ENCODE assay signal across 1 cellular context in the genomic region with DNA sequence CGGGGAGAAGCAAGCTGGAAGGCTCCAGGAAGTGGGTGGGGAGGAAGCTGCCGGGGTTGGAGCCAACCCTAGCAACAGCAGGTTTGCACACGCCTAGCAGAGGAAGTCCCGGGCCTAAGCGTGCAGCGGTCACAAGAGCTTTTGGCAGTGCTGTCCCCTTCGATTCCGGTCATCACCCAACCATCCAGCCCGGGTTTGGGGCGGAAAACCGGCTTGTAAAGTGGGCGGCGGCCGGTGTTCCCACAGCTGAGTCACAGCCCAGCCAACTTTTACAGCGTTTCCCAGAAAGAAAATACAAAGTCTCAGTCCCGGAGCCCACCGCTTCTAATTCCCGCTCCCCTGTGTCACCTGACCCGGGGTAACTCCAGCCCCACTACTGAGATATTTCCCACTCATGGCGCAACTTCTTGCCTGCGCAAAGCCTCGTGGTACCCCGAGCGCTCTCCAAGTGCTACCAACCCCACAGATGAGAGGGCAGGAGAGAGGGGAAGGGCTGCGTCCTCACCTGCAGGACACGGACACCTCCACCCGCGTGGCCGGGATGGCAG.
TF ChIP-seq lines count a peak whose summit lies in the region.

No MANE protein-coding gene starts in this region.

TF ChIP-seq in HepG2, 621 proteins besides CTCF, POLR2A, EP300 and RAD21 (continued from another document and continues in another):
- TF ChIP-seq, protein P1, sequence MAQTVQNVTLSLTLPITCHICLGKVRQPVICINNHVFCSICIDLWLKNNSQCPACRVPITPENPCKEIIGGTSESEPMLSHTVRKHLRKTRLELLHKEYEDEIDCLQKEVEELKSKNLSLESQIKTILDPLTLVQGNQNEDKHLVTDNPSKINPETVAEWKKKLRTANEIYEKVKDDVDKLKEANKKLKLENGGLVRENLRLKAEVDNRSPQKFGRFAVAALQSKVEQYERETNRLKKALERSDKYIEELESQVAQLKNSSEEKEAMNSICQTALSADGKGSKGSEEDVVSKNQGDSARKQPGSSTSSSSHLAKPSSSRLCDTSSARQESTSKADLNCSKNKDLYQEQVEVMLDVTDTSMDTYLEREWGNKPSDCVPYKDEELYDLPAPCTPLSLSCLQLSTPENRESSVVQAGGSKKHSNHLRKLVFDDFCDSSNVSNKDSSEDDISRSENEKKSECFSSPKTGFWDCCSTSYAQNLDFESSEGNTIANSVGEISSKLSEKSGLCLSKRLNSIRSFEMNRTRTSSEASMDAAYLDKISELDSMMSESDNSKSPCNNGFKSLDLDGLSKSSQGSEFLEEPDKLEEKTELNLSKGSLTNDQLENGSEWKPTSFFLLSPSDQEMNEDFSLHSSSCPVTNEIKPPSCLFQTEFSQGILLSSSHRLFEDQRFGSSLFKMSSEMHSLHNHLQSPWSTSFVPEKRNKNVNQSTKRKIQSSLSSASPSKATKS (CRISPR knock-in tag; IDR thresholded peaks at IDR 0.05): no peak
- TF ChIP-seq, protein P2, sequence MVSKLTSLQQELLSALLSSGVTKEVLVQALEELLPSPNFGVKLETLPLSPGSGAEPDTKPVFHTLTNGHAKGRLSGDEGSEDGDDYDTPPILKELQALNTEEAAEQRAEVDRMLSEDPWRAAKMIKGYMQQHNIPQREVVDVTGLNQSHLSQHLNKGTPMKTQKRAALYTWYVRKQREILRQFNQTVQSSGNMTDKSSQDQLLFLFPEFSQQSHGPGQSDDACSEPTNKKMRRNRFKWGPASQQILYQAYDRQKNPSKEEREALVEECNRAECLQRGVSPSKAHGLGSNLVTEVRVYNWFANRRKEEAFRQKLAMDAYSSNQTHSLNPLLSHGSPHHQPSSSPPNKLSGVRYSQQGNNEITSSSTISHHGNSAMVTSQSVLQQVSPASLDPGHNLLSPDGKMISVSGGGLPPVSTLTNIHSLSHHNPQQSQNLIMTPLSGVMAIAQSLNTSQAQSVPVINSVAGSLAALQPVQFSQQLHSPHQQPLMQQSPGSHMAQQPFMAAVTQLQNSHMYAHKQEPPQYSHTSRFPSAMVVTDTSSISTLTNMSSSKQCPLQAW (CRISPR knock-in tag; IDR thresholded peaks at IDR 0.05): no peak
- no peak for TF ChIP-seq DR1 (CRISPR knock-in tag; IDR thresholded peaks at IDR 0.05)
- TF ChIP-seq NBN (conservative IDR thresholded peaks at IDR 0.05): no peak
- TF ChIP-seq, protein P3, sequence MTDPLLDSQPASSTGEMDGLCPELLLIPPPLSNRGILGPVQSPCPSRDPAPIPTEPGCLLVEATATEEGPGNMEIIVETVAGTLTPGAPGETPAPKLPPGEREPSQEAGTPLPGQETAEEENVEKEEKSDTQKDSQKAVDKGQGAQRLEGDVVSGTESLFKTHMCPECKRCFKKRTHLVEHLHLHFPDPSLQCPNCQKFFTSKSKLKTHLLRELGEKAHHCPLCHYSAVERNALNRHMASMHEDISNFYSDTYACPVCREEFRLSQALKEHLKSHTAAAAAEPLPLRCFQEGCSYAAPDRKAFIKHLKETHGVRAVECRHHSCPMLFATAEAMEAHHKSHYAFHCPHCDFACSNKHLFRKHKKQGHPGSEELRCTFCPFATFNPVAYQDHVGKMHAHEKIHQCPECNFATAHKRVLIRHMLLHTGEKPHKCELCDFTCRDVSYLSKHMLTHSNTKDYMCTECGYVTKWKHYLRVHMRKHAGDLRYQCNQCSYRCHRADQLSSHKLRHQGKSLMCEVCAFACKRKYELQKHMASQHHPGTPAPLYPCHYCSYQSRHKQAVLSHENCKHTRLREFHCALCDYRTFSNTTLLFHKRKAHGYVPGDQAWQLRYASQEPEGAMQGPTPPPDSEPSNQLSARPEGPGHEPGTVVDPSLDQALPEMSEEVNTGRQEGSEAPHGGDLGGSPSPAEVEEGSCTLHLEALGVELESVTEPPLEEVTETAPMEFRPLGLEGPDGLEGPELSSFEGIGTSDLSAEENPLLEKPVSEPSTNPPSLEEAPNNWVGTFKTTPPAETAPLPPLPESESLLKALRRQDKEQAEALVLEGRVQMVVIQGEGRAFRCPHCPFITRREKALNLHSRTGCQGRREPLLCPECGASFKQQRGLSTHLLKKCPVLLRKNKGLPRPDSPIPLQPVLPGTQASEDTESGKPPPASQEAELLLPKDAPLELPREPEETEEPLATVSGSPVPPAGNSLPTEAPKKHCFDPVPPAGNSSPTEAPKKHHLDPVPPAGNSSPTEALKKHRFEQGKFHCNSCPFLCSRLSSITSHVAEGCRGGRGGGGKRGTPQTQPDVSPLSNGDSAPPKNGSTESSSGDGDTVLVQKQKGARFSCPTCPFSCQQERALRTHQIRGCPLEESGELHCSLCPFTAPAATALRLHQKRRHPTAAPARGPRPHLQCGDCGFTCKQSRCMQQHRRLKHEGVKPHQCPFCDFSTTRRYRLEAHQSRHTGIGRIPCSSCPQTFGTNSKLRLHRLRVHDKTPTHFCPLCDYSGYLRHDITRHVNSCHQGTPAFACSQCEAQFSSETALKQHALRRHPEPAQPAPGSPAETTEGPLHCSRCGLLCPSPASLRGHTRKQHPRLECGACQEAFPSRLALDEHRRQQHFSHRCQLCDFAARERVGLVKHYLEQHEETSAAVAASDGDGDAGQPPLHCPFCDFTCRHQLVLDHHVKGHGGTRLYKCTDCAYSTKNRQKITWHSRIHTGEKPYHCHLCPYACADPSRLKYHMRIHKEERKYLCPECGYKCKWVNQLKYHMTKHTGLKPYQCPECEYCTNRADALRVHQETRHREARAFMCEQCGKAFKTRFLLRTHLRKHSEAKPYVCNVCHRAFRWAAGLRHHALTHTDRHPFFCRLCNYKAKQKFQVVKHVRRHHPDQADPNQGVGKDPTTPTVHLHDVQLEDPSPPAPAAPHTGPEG (CRISPR knock-in tag; IDR thresholded peaks at IDR 0.05): 0 out of 2 replicates have a peak, but pooled peaks have one; percentile 42
- TF ChIP-seq, protein P4, sequence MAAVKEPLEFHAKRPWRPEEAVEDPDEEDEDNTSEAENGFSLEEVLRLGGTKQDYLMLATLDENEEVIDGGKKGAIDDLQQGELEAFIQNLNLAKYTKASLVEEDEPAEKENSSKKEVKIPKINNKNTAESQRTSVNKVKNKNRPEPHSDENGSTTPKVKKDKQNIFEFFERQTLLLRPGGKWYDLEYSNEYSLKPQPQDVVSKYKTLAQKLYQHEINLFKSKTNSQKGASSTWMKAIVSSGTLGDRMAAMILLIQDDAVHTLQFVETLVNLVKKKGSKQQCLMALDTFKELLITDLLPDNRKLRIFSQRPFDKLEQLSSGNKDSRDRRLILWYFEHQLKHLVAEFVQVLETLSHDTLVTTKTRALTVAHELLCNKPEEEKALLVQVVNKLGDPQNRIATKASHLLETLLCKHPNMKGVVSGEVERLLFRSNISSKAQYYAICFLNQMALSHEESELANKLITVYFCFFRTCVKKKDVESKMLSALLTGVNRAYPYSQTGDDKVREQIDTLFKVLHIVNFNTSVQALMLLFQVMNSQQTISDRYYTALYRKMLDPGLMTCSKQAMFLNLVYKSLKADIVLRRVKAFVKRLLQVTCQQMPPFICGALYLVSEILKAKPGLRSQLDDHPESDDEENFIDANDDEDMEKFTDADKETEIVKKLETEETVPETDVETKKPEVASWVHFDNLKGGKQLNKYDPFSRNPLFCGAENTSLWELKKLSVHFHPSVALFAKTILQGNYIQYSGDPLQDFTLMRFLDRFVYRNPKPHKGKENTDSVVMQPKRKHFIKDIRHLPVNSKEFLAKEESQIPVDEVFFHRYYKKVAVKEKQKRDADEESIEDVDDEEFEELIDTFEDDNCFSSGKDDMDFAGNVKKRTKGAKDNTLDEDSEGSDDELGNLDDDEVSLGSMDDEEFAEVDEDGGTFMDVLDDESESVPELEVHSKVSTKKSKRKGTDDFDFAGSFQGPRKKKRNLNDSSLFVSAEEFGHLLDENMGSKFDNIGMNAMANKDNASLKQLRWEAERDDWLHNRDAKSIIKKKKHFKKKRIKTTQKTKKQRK (IDR thresholded peaks at IDR 0.05; ENCODE audit: low read length): no peak
- TF ChIP-seq, protein P5, sequence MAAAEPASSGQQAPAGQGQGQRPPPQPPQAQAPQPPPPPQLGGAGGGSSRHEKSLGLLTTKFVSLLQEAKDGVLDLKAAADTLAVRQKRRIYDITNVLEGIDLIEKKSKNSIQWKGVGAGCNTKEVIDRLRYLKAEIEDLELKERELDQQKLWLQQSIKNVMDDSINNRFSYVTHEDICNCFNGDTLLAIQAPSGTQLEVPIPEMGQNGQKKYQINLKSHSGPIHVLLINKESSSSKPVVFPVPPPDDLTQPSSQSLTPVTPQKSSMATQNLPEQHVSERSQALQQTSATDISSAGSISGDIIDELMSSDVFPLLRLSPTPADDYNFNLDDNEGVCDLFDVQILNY (CRISPR knock-in tag; conservative IDR thresholded peaks at IDR 0.05): no peak
- TF ChIP-seq ZFP1 (CRISPR knock-in tag; IDR thresholded peaks at IDR 0.05): no peak
- TF ChIP-seq KLF16 (CRISPR knock-in tag; IDR thresholded peaks at IDR 0.05): no peak
- no peak for TF ChIP-seq ZNF451 (CRISPR knock-in tag; IDR thresholded peaks at IDR 0.05)
- TF ChIP-seq, protein P6, sequence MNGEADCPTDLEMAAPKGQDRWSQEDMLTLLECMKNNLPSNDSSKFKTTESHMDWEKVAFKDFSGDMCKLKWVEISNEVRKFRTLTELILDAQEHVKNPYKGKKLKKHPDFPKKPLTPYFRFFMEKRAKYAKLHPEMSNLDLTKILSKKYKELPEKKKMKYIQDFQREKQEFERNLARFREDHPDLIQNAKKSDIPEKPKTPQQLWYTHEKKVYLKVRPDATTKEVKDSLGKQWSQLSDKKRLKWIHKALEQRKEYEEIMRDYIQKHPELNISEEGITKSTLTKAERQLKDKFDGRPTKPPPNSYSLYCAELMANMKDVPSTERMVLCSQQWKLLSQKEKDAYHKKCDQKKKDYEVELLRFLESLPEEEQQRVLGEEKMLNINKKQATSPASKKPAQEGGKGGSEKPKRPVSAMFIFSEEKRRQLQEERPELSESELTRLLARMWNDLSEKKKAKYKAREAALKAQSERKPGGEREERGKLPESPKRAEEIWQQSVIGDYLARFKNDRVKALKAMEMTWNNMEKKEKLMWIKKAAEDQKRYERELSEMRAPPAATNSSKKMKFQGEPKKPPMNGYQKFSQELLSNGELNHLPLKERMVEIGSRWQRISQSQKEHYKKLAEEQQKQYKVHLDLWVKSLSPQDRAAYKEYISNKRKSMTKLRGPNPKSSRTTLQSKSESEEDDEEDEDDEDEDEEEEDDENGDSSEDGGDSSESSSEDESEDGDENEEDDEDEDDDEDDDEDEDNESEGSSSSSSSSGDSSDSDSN (CRISPR knock-in tag; IDR thresholded peaks at IDR 0.05): no peak; the same call in 1 of the 2 replicates
- TF ChIP-seq ZFX (CRISPR knock-in tag; IDR thresholded peaks at IDR 0.05; ENCODE audit: low read depth): peak; percentile 58; the same call in 1 of the 2 replicates
- TF ChIP-seq AGO2 (optimal IDR thresholded peaks at IDR 0.05; ENCODE audit: low read depth, low read length): no peak
- TF ChIP-seq HDAC2 (CRISPR knock-in tag; IDR thresholded peaks at IDR 0.05): 0 out of 2 replicates have a peak, but pooled peaks have one; percentile 13
- no peak for TF ChIP-seq ZNF678 (CRISPR knock-in tag; IDR thresholded peaks at IDR 0.05)
- TF ChIP-seq ZNF616 (CRISPR knock-in tag; IDR thresholded peaks at IDR 0.05; ENCODE audit: low read depth): no peak
- no peak for TF ChIP-seq AGO1 (IDR thresholded peaks at IDR 0.05; ENCODE audit: low read depth, low read length, poor library complexity, severe bottlenecking)
- no peak for TF ChIP-seq RARA (CRISPR knock-in tag; IDR thresholded peaks at IDR 0.05)
- TF ChIP-seq, protein P7, sequence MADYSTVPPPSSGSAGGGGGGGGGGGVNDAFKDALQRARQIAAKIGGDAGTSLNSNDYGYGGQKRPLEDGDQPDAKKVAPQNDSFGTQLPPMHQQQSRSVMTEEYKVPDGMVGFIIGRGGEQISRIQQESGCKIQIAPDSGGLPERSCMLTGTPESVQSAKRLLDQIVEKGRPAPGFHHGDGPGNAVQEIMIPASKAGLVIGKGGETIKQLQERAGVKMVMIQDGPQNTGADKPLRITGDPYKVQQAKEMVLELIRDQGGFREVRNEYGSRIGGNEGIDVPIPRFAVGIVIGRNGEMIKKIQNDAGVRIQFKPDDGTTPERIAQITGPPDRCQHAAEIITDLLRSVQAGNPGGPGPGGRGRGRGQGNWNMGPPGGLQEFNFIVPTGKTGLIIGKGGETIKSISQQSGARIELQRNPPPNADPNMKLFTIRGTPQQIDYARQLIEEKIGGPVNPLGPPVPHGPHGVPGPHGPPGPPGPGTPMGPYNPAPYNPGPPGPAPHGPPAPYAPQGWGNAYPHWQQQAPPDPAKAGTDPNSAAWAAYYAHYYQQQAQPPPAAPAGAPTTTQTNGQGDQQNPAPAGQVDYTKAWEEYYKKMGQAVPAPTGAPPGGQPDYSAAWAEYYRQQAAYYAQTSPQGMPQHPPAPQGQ (CRISPR knock-in tag; IDR thresholded peaks at IDR 0.05; ENCODE audit: borderline replicate concordance): no peak
- no peak for TF ChIP-seq ZNF737 (CRISPR knock-in tag; IDR thresholded peaks at IDR 0.05; ENCODE audit: borderline replicate concordance)
- TF ChIP-seq, protein P8, sequence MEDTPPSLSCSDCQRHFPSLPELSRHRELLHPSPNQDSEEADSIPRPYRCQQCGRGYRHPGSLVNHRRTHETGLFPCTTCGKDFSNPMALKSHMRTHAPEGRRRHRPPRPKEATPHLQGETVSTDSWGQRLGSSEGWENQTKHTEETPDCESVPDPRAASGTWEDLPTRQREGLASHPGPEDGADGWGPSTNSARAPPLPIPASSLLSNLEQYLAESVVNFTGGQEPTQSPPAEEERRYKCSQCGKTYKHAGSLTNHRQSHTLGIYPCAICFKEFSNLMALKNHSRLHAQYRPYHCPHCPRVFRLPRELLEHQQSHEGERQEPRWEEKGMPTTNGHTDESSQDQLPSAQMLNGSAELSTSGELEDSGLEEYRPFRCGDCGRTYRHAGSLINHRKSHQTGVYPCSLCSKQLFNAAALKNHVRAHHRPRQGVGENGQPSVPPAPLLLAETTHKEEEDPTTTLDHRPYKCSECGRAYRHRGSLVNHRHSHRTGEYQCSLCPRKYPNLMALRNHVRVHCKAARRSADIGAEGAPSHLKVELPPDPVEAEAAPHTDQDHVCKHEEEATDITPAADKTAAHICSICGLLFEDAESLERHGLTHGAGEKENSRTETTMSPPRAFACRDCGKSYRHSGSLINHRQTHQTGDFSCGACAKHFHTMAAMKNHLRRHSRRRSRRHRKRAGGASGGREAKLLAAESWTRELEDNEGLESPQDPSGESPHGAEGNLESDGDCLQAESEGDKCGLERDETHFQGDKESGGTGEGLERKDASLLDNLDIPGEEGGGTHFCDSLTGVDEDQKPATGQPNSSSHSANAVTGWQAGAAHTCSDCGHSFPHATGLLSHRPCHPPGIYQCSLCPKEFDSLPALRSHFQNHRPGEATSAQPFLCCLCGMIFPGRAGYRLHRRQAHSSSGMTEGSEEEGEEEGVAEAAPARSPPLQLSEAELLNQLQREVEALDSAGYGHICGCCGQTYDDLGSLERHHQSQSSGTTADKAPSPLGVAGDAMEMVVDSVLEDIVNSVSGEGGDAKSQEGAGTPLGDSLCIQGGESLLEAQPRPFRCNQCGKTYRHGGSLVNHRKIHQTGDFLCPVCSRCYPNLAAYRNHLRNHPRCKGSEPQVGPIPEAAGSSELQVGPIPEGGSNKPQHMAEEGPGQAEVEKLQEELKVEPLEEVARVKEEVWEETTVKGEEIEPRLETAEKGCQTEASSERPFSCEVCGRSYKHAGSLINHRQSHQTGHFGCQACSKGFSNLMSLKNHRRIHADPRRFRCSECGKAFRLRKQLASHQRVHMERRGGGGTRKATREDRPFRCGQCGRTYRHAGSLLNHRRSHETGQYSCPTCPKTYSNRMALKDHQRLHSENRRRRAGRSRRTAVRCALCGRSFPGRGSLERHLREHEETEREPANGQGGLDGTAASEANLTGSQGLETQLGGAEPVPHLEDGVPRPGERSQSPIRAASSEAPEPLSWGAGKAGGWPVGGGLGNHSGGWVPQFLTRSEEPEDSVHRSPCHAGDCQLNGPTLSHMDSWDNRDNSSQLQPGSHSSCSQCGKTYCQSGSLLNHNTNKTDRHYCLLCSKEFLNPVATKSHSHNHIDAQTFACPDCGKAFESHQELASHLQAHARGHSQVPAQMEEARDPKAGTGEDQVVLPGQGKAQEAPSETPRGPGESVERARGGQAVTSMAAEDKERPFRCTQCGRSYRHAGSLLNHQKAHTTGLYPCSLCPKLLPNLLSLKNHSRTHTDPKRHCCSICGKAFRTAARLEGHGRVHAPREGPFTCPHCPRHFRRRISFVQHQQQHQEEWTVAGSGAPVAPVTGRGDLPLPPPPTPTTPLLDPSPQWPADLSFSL (CRISPR knock-in tag; IDR thresholded peaks at IDR 0.05): no peak
- TF ChIP-seq ZNF570 (CRISPR knock-in tag; IDR thresholded peaks at IDR 0.05; ENCODE audit: borderline replicate concordance): no peak
- no peak for TF ChIP-seq ZNF138 (CRISPR knock-in tag; IDR thresholded peaks at IDR 0.05; ENCODE audit: low read depth)
- no peak for TF ChIP-seq MATR3 (CRISPR knock-in tag; IDR thresholded peaks at IDR 0.05)
- no peak for TF ChIP-seq CHCHD3 (CRISPR knock-in tag; IDR thresholded peaks at IDR 0.05)
